ENCODE assay signal across 34 cellular contexts in the genomic region with DNA sequence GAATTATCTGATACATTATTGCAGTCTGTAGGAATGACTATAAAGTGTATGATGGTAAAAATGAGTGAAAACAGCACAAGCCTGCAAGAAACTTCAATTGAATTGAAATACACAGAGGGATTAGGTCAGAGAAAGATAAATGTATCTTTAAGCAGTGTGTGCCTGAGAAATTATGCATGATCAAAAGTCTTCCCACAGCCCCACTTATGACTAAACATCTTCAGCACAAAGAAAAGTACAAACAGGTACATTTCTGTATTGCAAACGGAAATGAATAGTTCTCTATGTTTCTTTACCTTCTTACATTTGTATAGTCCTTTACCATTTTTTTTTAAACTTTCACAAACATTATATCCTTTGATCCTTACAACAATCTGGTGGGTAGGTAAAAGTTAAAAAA.
"Had no signal": no experiment of that assay in that cellular context is flagged by ENCODE, and none has a peak within 500 bp of the region (broad histone marks: within the 10 kb centered on the region; RNA-seq: fewer than 3 reads in every experiment).

No MANE protein-coding gene starts in this region.

- H3K27me3 ChIP-seq: adrenal gland, ascending aorta, breast epithelium, esophagus muscularis mucosa, foreskin keratinocyte, gastrocnemius medialis, heart left ventricle had no signal

- H3K36me3 Mint-ChIP-seq: activated CD4-positive, alpha-beta memory T cell treated with anti-CD3 and anti-CD28 coated beads for 36 hours; activated CD8-positive, alpha-beta memory T cell treated with anti-CD3 and anti-CD28 coated beads, Interleukin-2, amount 10 ng/mL, durations not matched to agents 7 days and 5 days; activated naive CD4-positive, alpha-beta T cell treated with anti-CD3 and anti-CD28 coated beads, Interleukin-2, amount 50 U/mL, for 24 hours; activated naive CD8-positive, alpha-beta T cell treated with anti-CD3 and anti-CD28 coated beads for 36 hours; brain had no signal

- H3K36me3 ChIP-seq: adrenal gland, ascending aorta, breast epithelium, esophagus muscularis mucosa, gastrocnemius medialis, heart left ventricle had no signal

- H3K9me3 ChIP-seq: adrenal gland, ascending aorta, breast epithelium, esophagus muscularis mucosa, gastrocnemius medialis, heart left ventricle had no signal

- H3K4me3 Mint-ChIP-seq: activated CD4-positive, alpha-beta memory T cell treated with anti-CD3 and anti-CD28 coated beads for 36 hours; activated CD4-positive, alpha-beta T cell treated with anti-CD3 and anti-CD28 coated beads, Interleukin-2, amount 10 ng/mL, durations not matched to agents 24 days and 14 days; activated CD8-positive, alpha-beta memory T cell treated with anti-CD3 and anti-CD28 coated beads, Interleukin-2, amount 10 ng/mL, durations not matched to agents 7 days and 5 days; activated CD8-positive, alpha-beta T cell treated with anti-CD3 and anti-CD28 coated beads, Interleukin-2, amount 10 ng/mL, durations not matched to agents 7 days and 5 days; activated naive CD4-positive, alpha-beta T cell treated with anti-CD3 and anti-CD28 coated beads, Interleukin-2, amount 50 U/mL, for 24 hours; activated naive CD8-positive, alpha-beta T cell treated with anti-CD3 and anti-CD28 coated beads for 36 hours; activated naive CD8-positive, alpha-beta T cell treated with anti-CD3 and anti-CD28 coated beads, Interleukin-2, amount 50 U/mL, for 24 hours; activated T-helper 1 cell treated with anti-CD3 and anti-CD28 coated beads, Interleukin-12 subunit alpha, Interleukin-12 subunit beta, Interleukin-2, Interleukin-4 antibody, amounts not matched to agents 30 ng/mL and 10 ng/mL and 1 ng/mL, durations not matched to agents 14 hours and 24 hours and 36 hours; brain; central memory CD8-positive, alpha-beta T cell; dendritic cell treated with granulocyte-macrophage colony-stimulating factor and Interleukin-4, amounts not matched to agents 40 ng/mL and 50 ng/mL, for 4 days; endodermal cell; T-helper 17 cell; T-helper 2 cell treated with Interferon-gamma antibody and Interleukin-4, amounts not matched to agents 5 μg/mL and 100 μg/mL, for 36 hours had no signal

- H3K27ac Mint-ChIP-seq: activated CD4-positive, alpha-beta memory T cell treated with anti-CD3 and anti-CD28 coated beads for 36 hours; activated CD4-positive, alpha-beta T cell treated with anti-CD3 and anti-CD28 coated beads, Interleukin-2, amount 10 ng/mL, durations not matched to agents 24 days and 14 days; activated CD8-positive, alpha-beta memory T cell treated with anti-CD3 and anti-CD28 coated beads, Interleukin-2, amount 10 ng/mL, durations not matched to agents 7 days and 5 days; activated CD8-positive, alpha-beta T cell treated with anti-CD3 and anti-CD28 coated beads, Interleukin-2, amount 10 ng/mL, durations not matched to agents 7 days and 5 days; activated naive CD4-positive, alpha-beta T cell treated with anti-CD3 and anti-CD28 coated beads, Interleukin-2, amount 50 U/mL, for 24 hours; activated naive CD8-positive, alpha-beta T cell treated with anti-CD3 and anti-CD28 coated beads for 36 hours; activated naive CD8-positive, alpha-beta T cell treated with anti-CD3 and anti-CD28 coated beads, Interleukin-2, amount 50 U/mL, for 24 hours; activated T-helper 1 cell treated with anti-CD3 and anti-CD28 coated beads, Interleukin-12 subunit alpha, Interleukin-12 subunit beta, Interleukin-2, Interleukin-4 antibody, amounts not matched to agents 30 ng/mL and 10 ng/mL and 1 ng/mL, durations not matched to agents 14 hours and 24 hours and 36 hours; brain; dendritic cell treated with granulocyte-macrophage colony-stimulating factor and Interleukin-4, amounts not matched to agents 40 ng/mL and 50 ng/mL, for 4 days; endodermal cell; T-helper 17 cell; T-helper 2 cell treated with Interferon-gamma antibody and Interleukin-4, amounts not matched to agents 5 μg/mL and 100 μg/mL, for 36 hours had no signal

- H3K4me1 ChIP-seq: adrenal gland, ascending aorta, breast epithelium, esophagus muscularis mucosa, foreskin keratinocyte had no signal

- DNase-seq: activated CD4-positive, alpha-beta memory T cell treated with anti-CD3 and anti-CD28 coated beads for 36 hours; activated CD4-positive, alpha-beta T cell treated with anti-CD3 and anti-CD28 coated beads for 1 hour; activated CD4-positive, alpha-beta T cell treated with anti-CD3 and anti-CD28 coated beads, Interleukin-2, amount 10 ng/mL, durations not matched to agents 24 days and 14 days; activated CD8-positive, alpha-beta memory T cell treated with anti-CD3 and anti-CD28 coated beads, Interleukin-2, amount 10 ng/mL, durations not matched to agents 7 days and 5 days; activated CD8-positive, alpha-beta memory T cell treated with anti-CD3 and anti-CD28 coated beads, Interleukin-2, amount 50 U/mL, for 4 hours; activated CD8-positive, alpha-beta T cell treated with anti-CD3 and anti-CD28 coated beads, Interleukin-2, amount 10 ng/mL, durations not matched to agents 7 days and 5 days; activated gamma-delta T cell; activated naive CD4-positive, alpha-beta T cell; activated naive CD8-positive, alpha-beta T cell treated with anti-CD3 and anti-CD28 coated beads for 36 hours; activated naive CD8-positive, alpha-beta T cell treated with anti-CD3 and anti-CD28 coated beads, Interleukin-2, amount 50 U/mL, for 24 hours; activated T-cell treated with anti-CD3 and anti-CD28 coated beads, Interleukin-2, amount 50 U/mL, for 1 hour; activated T-cell treated with anti-CD3 and anti-CD28 coated beads, Interleukin-2, amount 50 U/mL, for 48 hours; dorsolateral prefrontal cortex; effector memory CD4-positive, alpha-beta T cell; erythroblast; foreskin keratinocyte; gastrocnemius medialis; glutamatergic neuron; heart left ventricle; T-helper 1 cell; T-helper 17 cell; T1000 had no signal

- H3K4me3 ChIP-seq: adrenal gland, ascending aorta, breast epithelium, coronary artery, dorsolateral prefrontal cortex, esophagus muscularis mucosa, gastrocnemius medialis, heart left ventricle had no signal

- H3K4me1 Mint-ChIP-seq: activated CD8-positive, alpha-beta memory T cell treated with anti-CD3 and anti-CD28 coated beads, Interleukin-2, amount 10 ng/mL, durations not matched to agents 7 days and 5 days; central memory CD8-positive, alpha-beta T cell had no signal

- H3K27me3 Mint-ChIP-seq: activated CD4-positive, alpha-beta memory T cell treated with anti-CD3 and anti-CD28 coated beads for 36 hours; activated CD4-positive, alpha-beta T cell treated with anti-CD3 and anti-CD28 coated beads, Interleukin-2, amount 10 ng/mL, durations not matched to agents 24 days and 14 days; activated CD8-positive, alpha-beta memory T cell treated with anti-CD3 and anti-CD28 coated beads, Interleukin-2, amount 10 ng/mL, durations not matched to agents 7 days and 5 days; activated naive CD4-positive, alpha-beta T cell treated with anti-CD3 and anti-CD28 coated beads, Interleukin-2, amount 50 U/mL, for 24 hours; activated naive CD8-positive, alpha-beta T cell treated with anti-CD3 and anti-CD28 coated beads, Interleukin-2, amount 50 U/mL, for 24 hours; brain; central memory CD8-positive, alpha-beta T cell had no signal

- ATAC-seq: activated CD8-positive, alpha-beta memory T cell treated with anti-CD3 and anti-CD28 coated beads, Interleukin-2, amount 10 ng/mL, durations not matched to agents 7 days and 5 days; activated CD8-positive, alpha-beta T cell treated with anti-CD3 and anti-CD28 coated beads, Interleukin-2, amount 10 ng/mL, durations not matched to agents 7 days and 5 days; activated naive CD8-positive, alpha-beta T cell treated with anti-CD3 and anti-CD28 coated beads, Interleukin-2, amount 50 U/mL, for 24 hours; foreskin keratinocyte; gastrocnemius medialis; heart left ventricle; T-helper 17 cell had no signal

- H3K27ac ChIP-seq: adrenal gland, ascending aorta, breast epithelium, coronary artery, dorsolateral prefrontal cortex, esophagus muscularis mucosa, foreskin keratinocyte, gastrocnemius medialis, heart left ventricle had no signal

- H3K9me3 Mint-ChIP-seq: activated naive CD4-positive, alpha-beta T cell treated with anti-CD3 and anti-CD28 coated beads, Interleukin-2, amount 50 U/mL, for 24 hours; activated naive CD8-positive, alpha-beta T cell treated with anti-CD3 and anti-CD28 coated beads for 36 hours; brain; dendritic cell treated with granulocyte-macrophage colony-stimulating factor and Interleukin-4, amounts not matched to agents 40 ng/mL and 50 ng/mL, for 4 days; endodermal cell; T-helper 2 cell treated with Interferon-gamma antibody and Interleukin-4, amounts not matched to agents 5 μg/mL and 100 μg/mL, for 36 hours had no signal
